1 cellular context compared by ENCODE assay signal in genomic region chr7:7517661-7518236, GRCh38.
TF ChIP-seq lines count a peak whose summit lies in the region.

No MANE protein-coding gene starts in this region.

TF ChIP-seq in HepG2, 621 proteins besides CTCF, POLR2A, EP300 and RAD21 (continued from another document and continues in another):
- TF ChIP-seq PAXIP1 (CRISPR knock-in tag; conservative IDR thresholded peaks at IDR 0.05) = peak; percentile 17; the same call in 1 of the 2 replicates
- TF ChIP-seq MAZ (IDR thresholded peaks at IDR 0.05; ENCODE audit: borderline replicate concordance, low read depth, low read length) = no peak
- TF ChIP-seq MAZ (CRISPR knock-in tag; IDR thresholded peaks at IDR 0.05; ENCODE audit: low read depth) = no peak
- TF ChIP-seq POGZ (CRISPR knock-in tag; IDR thresholded peaks at IDR 0.05) = no peak
- no peak for TF ChIP-seq SALL2 (CRISPR knock-in tag; IDR thresholded peaks at IDR 0.05)
- TF ChIP-seq BORCS8-MEF2B (CRISPR knock-in tag; IDR thresholded peaks at IDR 0.05) = no peak
- no peak for TF ChIP-seq ZHX1 (CRISPR knock-in tag; IDR thresholded peaks at IDR 0.05; ENCODE audit: low read depth)
- no peak for TF ChIP-seq NFAT5 (CRISPR knock-in tag; IDR thresholded peaks at IDR 0.05)
- TF ChIP-seq POLR2AphosphoS2 (IDR thresholded peaks at IDR 0.05; ENCODE audit: low read depth, low read length) = no peak
- TF ChIP-seq ZNF292 (CRISPR knock-in tag; IDR thresholded peaks at IDR 0.05; ENCODE audit: borderline replicate concordance, low read depth) = no peak
- TF ChIP-seq FOXM1 (CRISPR knock-in tag; IDR thresholded peaks at IDR 0.05) = no peak
- no peak for TF ChIP-seq SOX13 (IDR thresholded peaks at IDR 0.05)
- TF ChIP-seq SOX13 (CRISPR knock-in tag; conservative IDR thresholded peaks at IDR 0.05 in 1 of 2, IDR thresholded peaks at IDR 0.05 in 1 of 2) = peak in 1 of 2 experiments; percentile 70; a peak in 1 of 4 replicates
- TF ChIP-seq NR2F2 (IDR thresholded peaks at IDR 0.05; ENCODE audit: borderline replicate concordance, low read depth) = peak; percentile 53; the same call in 1 of the 2 replicates
- TF ChIP-seq GATAD2A (CRISPR knock-in tag; IDR thresholded peaks at IDR 0.05) = 0 out of 2 replicates have a peak, but pooled peaks have one; percentile 27
- TF ChIP-seq ARID4A (CRISPR knock-in tag; IDR thresholded peaks at IDR 0.05; ENCODE audit: borderline replicate concordance) = no peak
- no peak for TF ChIP-seq ETS1 (CRISPR knock-in tag; IDR thresholded peaks at IDR 0.05)
- TF ChIP-seq PITX1 (CRISPR knock-in tag; IDR thresholded peaks at IDR 0.05) = no peak
- TF ChIP-seq DNMT3B (CRISPR knock-in tag; conservative IDR thresholded peaks at IDR 0.05) = no peak
- 0 out of 2 replicates have a peak, but pooled peaks have one; percentile 53 for TF ChIP-seq EHMT2 (IDR thresholded peaks at IDR 0.05; ENCODE audit: borderline replicate concordance, low read depth, low read length)
- no peak for TF ChIP-seq HNRNPH1 (optimal IDR thresholded peaks at IDR 0.05; ENCODE audit: low read depth, low read length)
- TF ChIP-seq ZFY (CRISPR knock-in tag; IDR thresholded peaks at IDR 0.05) = no peak
- no peak for TF ChIP-seq ZNF879 (CRISPR knock-in tag; IDR thresholded peaks at IDR 0.05)
- TF ChIP-seq ELF4 (CRISPR knock-in tag; IDR thresholded peaks at IDR 0.05; ENCODE audit: borderline replicate concordance) = no peak
- TF ChIP-seq ZNF691 (CRISPR knock-in tag; IDR thresholded peaks at IDR 0.05; ENCODE audit: borderline replicate concordance, low read depth) = no peak
- no peak for TF ChIP-seq ZMYM3 (CRISPR knock-in tag; IDR thresholded peaks at IDR 0.05)
- TF ChIP-seq NR2F6 (IDR thresholded peaks at IDR 0.05) = peak; percentile 65
- peak; percentile 69 for TF ChIP-seq NR2F6 (CRISPR knock-in tag; IDR thresholded peaks at IDR 0.05)
- no peak for TF ChIP-seq BATF2 (CRISPR knock-in tag; IDR thresholded peaks at IDR 0.05)
- no peak for TF ChIP-seq SP1 (IDR thresholded peaks at IDR 0.05)
- TF ChIP-seq SP1 (CRISPR knock-in tag; IDR thresholded peaks at IDR 0.05) = no peak
- no peak for TF ChIP-seq NFE2L1 (CRISPR knock-in tag; IDR thresholded peaks at IDR 0.05; ENCODE audit: borderline replicate concordance)
- no peak for TF ChIP-seq CREB1 (IDR thresholded peaks at IDR 0.05)
- TF ChIP-seq CREB1 (CRISPR knock-in tag; IDR thresholded peaks at IDR 0.05) = no peak
- no peak for TF ChIP-seq THRA (CRISPR knock-in tag; IDR thresholded peaks at IDR 0.05; ENCODE audit: borderline replicate concordance)
- TF ChIP-seq CEBPG (CRISPR knock-in tag; IDR thresholded peaks at IDR 0.05) = peak; percentile 47; the same call in 1 of the 2 replicates
- TF ChIP-seq BCL6 (CRISPR knock-in tag; IDR thresholded peaks at IDR 0.05) = 0 out of 2 replicates have a peak, but pooled peaks have one; percentile 20
- no peak for TF ChIP-seq HNRNPLL (IDR thresholded peaks at IDR 0.05; ENCODE audit: low read depth, low read length, poor library complexity, severe bottlenecking)
- no peak for TF ChIP-seq HHEX (CRISPR knock-in tag; IDR thresholded peaks at IDR 0.05)
- no peak for TF ChIP-seq MXI1 (IDR thresholded peaks at IDR 0.05; ENCODE audit: borderline replicate concordance, low read depth, low read length)
- TF ChIP-seq ARID3A (IDR thresholded peaks at IDR 0.05; ENCODE audit: low read depth, low read length) = no peak
- TF ChIP-seq HNF4A (CRISPR knock-in tag; IDR thresholded peaks at IDR 0.05) = peak; percentile 54
